ENCODE assay signal across 33 cellular contexts in genomic region chr4:163939597-163939996, GRCh38.
"Had no signal": no experiment of that assay in that cellular context is flagged by ENCODE, and none has a peak within 500 bp of the region (broad histone marks: within the 10 kb centered on the region; RNA-seq: fewer than 3 reads in every experiment).

No MANE protein-coding gene starts in this region.

- H3K4me1 ChIP-seq: adrenal gland, body of pancreas, breast epithelium had no signal

- H3K27ac ChIP-seq: adrenal gland, body of pancreas, brain microvascular endothelial cell, breast epithelium, VCaP had no signal

- FAIRE-seq: astrocyte, TTC549 had no signal

- ATAC-seq: activated CD8-positive, alpha-beta T cell treated with anti-CD3 and anti-CD28 coated beads for 36 hours; activated naive CD4-positive, alpha-beta T cell treated with anti-CD3 and anti-CD28 coated beads, Interleukin-2, amount 50 U/mL, for 72 hours; activated T-cell treated with anti-CD3 and anti-CD28 coated beads, Interleukin-2, amount 50 U/mL, for 4 hours; activated T-cell treated with anti-CD3 and anti-CD28 coated beads, Interleukin-2, amount 50 U/mL, for 72 hours; activated T-helper 17 cell treated with anti-CD3 and anti-CD28 coated beads, Interleukin-2, amount 50 U/mL, for 72 hours; body of pancreas had no signal

- DNase-seq: activated B cell treated with CpG ODN at 0.5 μM for 24 hours; activated CD4-positive, alpha-beta memory T cell treated with anti-CD3 and anti-CD28 coated beads for 36 hours; activated CD4-positive, alpha-beta T cell treated with anti-CD3 and anti-CD28 coated beads for 4 hours; activated CD4-positive, alpha-beta T cell treated with anti-CD3 and anti-CD28 coated beads, Interleukin-2, amount 10 ng/mL, durations not matched to agents 24 days and 14 days; activated CD4-positive, alpha-beta T cell treated with anti-CD3 and anti-CD28 coated beads, Interleukin-2, amount 50 U/mL, for 1 hour; activated CD4-positive, alpha-beta T cell treated with anti-CD3 and anti-CD28 coated beads, Interleukin-2, amount 50 U/mL, for 4 hours; activated CD4-positive, CD25-positive, alpha-beta regulatory T cell treated with anti-CD3 and anti-CD28 coated beads, Interleukin-2, amount 50 U/mL, for 72 hours; activated CD8-positive, alpha-beta memory T cell treated with anti-CD3 and anti-CD28 coated beads, Interleukin-2, amount 50 U/mL, for 4 hours; activated CD8-positive, alpha-beta T cell treated with anti-CD3 and anti-CD28 coated beads for 36 hours; activated effector memory CD4-positive, alpha-beta T cell treated with anti-CD3 and anti-CD28 coated beads, Interleukin-2, amount 50 U/mL, for 16 hours; activated gamma-delta T cell treated with Interleukin-2 at 50 U/mL for 16 hours; activated naive CD4-positive, alpha-beta T cell; activated naive CD4-positive, alpha-beta T cell treated with anti-CD3 and anti-CD28 coated beads for 36 hours; activated naive CD4-positive, alpha-beta T cell treated with anti-CD3 and anti-CD28 coated beads, Interleukin-2, amount 50 U/mL, for 16 hours; activated naive CD8-positive, alpha-beta T cell treated with anti-CD3 and anti-CD28 coated beads for 36 hours; activated T-cell treated with anti-CD3 and anti-CD28 coated beads for 4 hours; activated T-cell treated with anti-CD3 and anti-CD28 coated beads, Interleukin-2, amount 50 U/mL, for 1 hour; activated T-cell treated with anti-CD3 and anti-CD28 coated beads, Interleukin-2, amount 50 U/mL, for 4 hours; activated T-cell treated with anti-CD3 and anti-CD28 coated beads, Interleukin-2, amount 50 U/mL, for 72 hours; adrenal gland; amniotic stem cell; aorta; body of pancreas; brain microvascular endothelial cell; central memory CD4-positive, alpha-beta T cell; T-helper 2 cell; T-helper 9 cell had no signal

- H3K36me3 ChIP-seq: adrenal gland, brain microvascular endothelial cell, breast epithelium had no signal

- H3K27me3 ChIP-seq: adrenal gland, body of pancreas, brain microvascular endothelial cell, breast epithelium had no signal

- H3K9me3 ChIP-seq: adrenal gland, body of pancreas, breast epithelium had no signal

- H3K4me3 ChIP-seq: adrenal gland, body of pancreas, breast epithelium had no signal
